Comparison of ENCODE assay signal across 7 cellular contexts in genomic region chr7:38947541-38947940, GRCh38. TPM values are rescaled to one million over a fixed set of nuclear protein-coding genes. Genes with fewer than 3 reads are reported as not detected.
"Had no signal": no experiment of that assay in that cellular context is flagged by ENCODE, and none has a peak within 500 bp of the region (broad histone marks: within the 10 kb centered on the region; RNA-seq: fewer than 3 reads in every experiment).

No MANE protein-coding gene starts in this region.

RNA-seq across cellular contexts. Expression of gene POU6F2, which starts 30.2 kb away (rescaled TPM):
- total RNA-seq: PC-3, PC-9, Right ventricle myocardium superior, RPMI7951, SJCRH30, SJSA1, T-cell had no signal
